Comparison of ENCODE assay signal across 21 cellular contexts in genomic region chr12:99706736-99707473, GRCh38. TPM values are rescaled to one million over a fixed set of nuclear protein-coding genes. Genes with fewer than 3 reads are reported as not detected.
"Had no signal": no experiment of that assay in that cellular context is flagged by ENCODE, and none has a peak within 500 bp of the region (broad histone marks: within the 10 kb centered on the region; RNA-seq: fewer than 3 reads in every experiment).

No MANE protein-coding gene starts in this region.

- DNase-seq: activated CD4-positive, alpha-beta memory T cell treated with anti-CD3 and anti-CD28 coated beads, Interleukin-2, amount 10 ng/mL, durations not matched to agents 7 days and 5 days; activated CD4-positive, alpha-beta T cell treated with anti-CD3 and anti-CD28 coated beads for 4 hours; activated effector memory CD4-positive, alpha-beta T cell treated with Interleukin-2 at 50 U/mL for 16 hours; activated naive CD4-positive, alpha-beta T cell treated with anti-CD3 and anti-CD28 coated beads, Interleukin-2, amount 50 U/mL, for 16 hours; activated T-cell treated with anti-CD3 and anti-CD28 coated beads, Interleukin-2, amount 50 U/mL, for 24 hours; adrenal gland; gastrocnemius medialis; heart left ventricle; left cardiac atrium; lower lobe of right lung; midbrain; ovary; stimulated activated CD4-positive, alpha-beta T cell treated with anti-CD3 and anti-CD28 coated beads, Interleukin-1b, Interleukin-23, amount 100 ng/mL, for 48 hours; stomach; T-helper 17 cell; testis; upper lobe of right lung had no signal

- H3K4me1 Mint-ChIP-seq: activated CD4-positive, alpha-beta memory T cell treated with anti-CD3 and anti-CD28 coated beads, Interleukin-2, amount 10 ng/mL, durations not matched to agents 7 days and 5 days; T-helper 17 cell had no signal

- ATAC-seq: gastrocnemius medialis, heart left ventricle, left cardiac atrium, lower lobe of right lung, T-helper 17 cell, upper lobe of right lung had no signal

- H3K4me2 ChIP-seq: neural progenitor cell had no signal

- H3K27ac Mint-ChIP-seq: activated CD4-positive, alpha-beta memory T cell treated with anti-CD3 and anti-CD28 coated beads, Interleukin-2, amount 10 ng/mL, durations not matched to agents 7 days and 5 days; activated T-cell treated with anti-CD3 and anti-CD28 coated beads, Interleukin-2, amount 50 U/mL, for 24 hours; neural progenitor cell; T-helper 17 cell had no signal

- H3K27ac ChIP-seq: adrenal gland, gastrocnemius medialis, heart left ventricle, lower lobe of right lung, neural progenitor cell, ovary, stomach, testis, upper lobe of right lung had no signal

- H3K36me3 ChIP-seq: adrenal gland, gastrocnemius medialis, heart left ventricle, lower lobe of right lung, neural progenitor cell, ovary, stomach, upper lobe of right lung had no signal

- H3K4me3 Mint-ChIP-seq: activated CD4-positive, alpha-beta memory T cell treated with anti-CD3 and anti-CD28 coated beads, Interleukin-2, amount 10 ng/mL, durations not matched to agents 7 days and 5 days; activated T-cell treated with anti-CD3 and anti-CD28 coated beads, Interleukin-2, amount 50 U/mL, for 24 hours; neural progenitor cell; T-helper 17 cell had no signal

- H3K4me3 ChIP-seq: adrenal gland, gastrocnemius medialis, heart left ventricle, lower lobe of right lung, neural progenitor cell, ovary, stomach, testis, upper lobe of right lung had no signal

- H3K27me3 ChIP-seq: adrenal gland, gastrocnemius medialis, heart left ventricle, neural progenitor cell, ovary, stomach, testis, upper lobe of right lung had no signal

- H3K9me3 Mint-ChIP-seq: neural progenitor cell had no signal

- H3K27me3 Mint-ChIP-seq: activated CD4-positive, alpha-beta memory T cell treated with anti-CD3 and anti-CD28 coated beads, Interleukin-2, amount 10 ng/mL, durations not matched to agents 7 days and 5 days; activated T-cell treated with anti-CD3 and anti-CD28 coated beads, Interleukin-2, amount 50 U/mL, for 24 hours; T-helper 17 cell had no signal

- H3K36me3 Mint-ChIP-seq: neural progenitor cell had no signal

- H3K9me3 ChIP-seq: adrenal gland, gastrocnemius medialis, heart left ventricle, lower lobe of right lung, ovary, stomach, testis, upper lobe of right lung had no signal

- H3K4me1 ChIP-seq: adrenal gland, gastrocnemius medialis, heart left ventricle, lower lobe of right lung, neural progenitor cell, stomach, testis, upper lobe of right lung had no signal

- H2AFZ ChIP-seq: neural progenitor cell had no signal

RNA-seq across cellular contexts. Expression of gene GARIN6, which starts 59.4 kb away (rescaled TPM):
- total RNA-seq: activated CD4-positive, alpha-beta memory T cell treated with anti-CD3 and anti-CD28 coated beads, Interleukin-2, amount 10 ng/mL, durations not matched to agents 7 days and 5 days; adrenal gland; cardiac septum; endothelial cell of umbilical vein; fibroblast of lung; gastrocnemius medialis; heart left ventricle; left cardiac atrium; lower lobe of right lung; ovary; stomach; T-helper 17 cell; upper lobe of right lung had no signal
